In genomic region chr12:45728625-45729232, GRCh38 we compare ENCODE assay signal across 1 cellular context.
TF ChIP-seq lines count a peak whose summit lies in the region.

No MANE protein-coding gene starts in this region.

TF ChIP-seq in HepG2, 621 proteins besides CTCF, POLR2A, EP300 and RAD21 (continued from another document and continues in another):
- TF ChIP-seq IRF1 (CRISPR knock-in tag; IDR thresholded peaks at IDR 0.05; ENCODE audit: low read depth), result 0 out of 2 replicates have a peak, but pooled peaks have one; percentile 51
- 0 out of 2 replicates have a peak, but pooled peaks have one; percentile 39 for TF ChIP-seq TOE1 (CRISPR knock-in tag; IDR thresholded peaks at IDR 0.05)
- TF ChIP-seq MEF2D (CRISPR knock-in tag; IDR thresholded peaks at IDR 0.05), result peak; percentile 75
- peak; percentile 33; the same call in 1 of the 2 replicates for TF ChIP-seq NFKB2 (CRISPR knock-in tag; IDR thresholded peaks at IDR 0.05; ENCODE audit: borderline replicate concordance)
- TF ChIP-seq ZBTB7B (CRISPR knock-in tag; IDR thresholded peaks at IDR 0.05), result peak; percentile 90
- TF ChIP-seq KMT2A (CRISPR knock-in tag; IDR thresholded peaks at IDR 0.05), result peak; percentile 94
- TF ChIP-seq ZHX2 (IDR thresholded peaks at IDR 0.05; ENCODE audit: low read depth), result peak; percentile 40; the same call in 1 of the 2 replicates
- TF ChIP-seq ZHX2 (CRISPR knock-in tag; IDR thresholded peaks at IDR 0.05; ENCODE audit: borderline replicate concordance), result no peak
- TF ChIP-seq U2AF1 (optimal IDR thresholded peaks at IDR 0.05; ENCODE audit: low read depth, low read length), result no peak
- no peak for TF ChIP-seq WIZ (CRISPR knock-in tag; IDR thresholded peaks at IDR 0.05)
- TF ChIP-seq MXI1 (IDR thresholded peaks at IDR 0.05; ENCODE audit: borderline replicate concordance, low read depth, low read length), result peak; percentile 66; the same call in 1 of the 3 replicates
- no peak for TF ChIP-seq ZFP62 (CRISPR knock-in tag; IDR thresholded peaks at IDR 0.05)
- no peak for TF ChIP-seq TGIF2 (CRISPR knock-in tag; IDR thresholded peaks at IDR 0.05)
- 0 out of 2 replicates have a peak, but pooled peaks have one; percentile 69 for TF ChIP-seq MAF1 (CRISPR knock-in tag; IDR thresholded peaks at IDR 0.05; ENCODE audit: borderline replicate concordance)
- peak; percentile 63 for TF ChIP-seq ZKSCAN1 (IDR thresholded peaks at IDR 0.05; ENCODE audit: low read length)
- TF ChIP-seq ZNF572 (CRISPR knock-in tag; IDR thresholded peaks at IDR 0.05), result 0 out of 2 replicates have a peak, but pooled peaks have one; percentile 32
- peak; percentile 76; the same call in 1 of the 2 replicates for TF ChIP-seq BORCS8-MEF2B (CRISPR knock-in tag; IDR thresholded peaks at IDR 0.05)
- TF ChIP-seq TRIM22 (IDR thresholded peaks at IDR 0.05), result no peak
- 0 out of 2 replicates have a peak, but pooled peaks have one; percentile 10 for TF ChIP-seq E2F2 (CRISPR knock-in tag; IDR thresholded peaks at IDR 0.05; ENCODE audit: borderline replicate concordance)
- TF ChIP-seq HDAC6 (IDR thresholded peaks at IDR 0.05; ENCODE audit: low read depth, low read length), result no peak
- no peak for TF ChIP-seq ZNF703 (CRISPR knock-in tag; IDR thresholded peaks at IDR 0.05; ENCODE audit: borderline replicate concordance)
- no peak for TF ChIP-seq ZBTB49 (CRISPR knock-in tag; IDR thresholded peaks at IDR 0.05; ENCODE audit: borderline replicate concordance)
- peak; percentile 76 for TF ChIP-seq KAT8 (CRISPR knock-in tag; IDR thresholded peaks at IDR 0.05)
- TF ChIP-seq TBX3 (IDR thresholded peaks at IDR 0.05; ENCODE audit: borderline replicate concordance), result peak; percentile 72; the same call in 1 of the 2 replicates
- TF ChIP-seq SAP130 (CRISPR knock-in tag; IDR thresholded peaks at IDR 0.05; ENCODE audit: low read depth), result peak; percentile 93
- no peak for TF ChIP-seq SOX6 (IDR thresholded peaks at IDR 0.05)
- TF ChIP-seq SOX6 (CRISPR knock-in tag; IDR thresholded peaks at IDR 0.05), result peak; percentile 98
- TF ChIP-seq SMC3 (IDR thresholded peaks at IDR 0.05; ENCODE audit: low read length), result no peak
- no peak for TF ChIP-seq ZNF383 (CRISPR knock-in tag; IDR thresholded peaks at IDR 0.05; ENCODE audit: borderline replicate concordance)
- TF ChIP-seq YEATS2 (CRISPR knock-in tag; IDR thresholded peaks at IDR 0.05; ENCODE audit: borderline replicate concordance), result peak; percentile 72; the same call in 1 of the 2 replicates
- TF ChIP-seq ASH2L (IDR thresholded peaks at IDR 0.05; ENCODE audit: insufficient read length, low read depth, low read length), result peak; percentile 57
- peak; percentile 73; the same call in 1 of the 2 replicates for TF ChIP-seq FOXJ3 (CRISPR knock-in tag; IDR thresholded peaks at IDR 0.05; ENCODE audit: borderline replicate concordance)
- peak; percentile 73; the same call in 1 of the 2 replicates for TF ChIP-seq ZNF558 (CRISPR knock-in tag; IDR thresholded peaks at IDR 0.05; ENCODE audit: borderline replicate concordance)
- peak; percentile 56 for TF ChIP-seq IKZF4 (CRISPR knock-in tag; IDR thresholded peaks at IDR 0.05; ENCODE audit: borderline replicate concordance, low read depth, not compliant biosample characterization)
- TF ChIP-seq ZNF10 (CRISPR knock-in tag; IDR thresholded peaks at IDR 0.05; ENCODE audit: borderline replicate concordance, low read depth), result no peak
- no peak for TF ChIP-seq ZC3H13 (CRISPR knock-in tag; IDR thresholded peaks at IDR 0.05)
- no peak for TF ChIP-seq ZNF354B (CRISPR knock-in tag; IDR thresholded peaks at IDR 0.05)
- TF ChIP-seq ZMYM4 (CRISPR knock-in tag; IDR thresholded peaks at IDR 0.05), result peak; percentile 97
- TF ChIP-seq KDM6A (CRISPR knock-in tag; IDR thresholded peaks at IDR 0.05; ENCODE audit: low read depth), result 0 out of 2 replicates have a peak, but pooled peaks have one; percentile 40
- peak; percentile 46; the same call in 1 of the 2 replicates for TF ChIP-seq HOXA5 (CRISPR knock-in tag; IDR thresholded peaks at IDR 0.05)
- peak; percentile 63 for TF ChIP-seq ZNF563 (CRISPR knock-in tag; IDR thresholded peaks at IDR 0.05)
- peak; percentile 62 for TF ChIP-seq SMAD3 (CRISPR knock-in tag; IDR thresholded peaks at IDR 0.05)
- no peak for TF ChIP-seq MTA3 (CRISPR knock-in tag; IDR thresholded peaks at IDR 0.05)
- no peak for TF ChIP-seq ZNF780A (CRISPR knock-in tag; IDR thresholded peaks at IDR 0.05)
- TF ChIP-seq NR1H2 (CRISPR knock-in tag; IDR thresholded peaks at IDR 0.05; ENCODE audit: borderline replicate concordance, low read depth), result 0 out of 2 replicates have a peak, but pooled peaks have one; percentile 20
- TF ChIP-seq MYPOP (CRISPR knock-in tag; IDR thresholded peaks at IDR 0.05), result peak; percentile 63
- peak; percentile 92 for TF ChIP-seq RXRA (CRISPR knock-in tag; IDR thresholded peaks at IDR 0.05)
- peak; percentile 14; the same call in 1 of the 2 replicates for TF ChIP-seq ZNF34 (CRISPR knock-in tag; IDR thresholded peaks at IDR 0.05; ENCODE audit: borderline replicate concordance)
- no peak for TF ChIP-seq HOXA7 (CRISPR knock-in tag; IDR thresholded peaks at IDR 0.05)
- peak; percentile 90 for TF ChIP-seq ZSCAN25 (CRISPR knock-in tag; IDR thresholded peaks at IDR 0.05)
- peak; percentile 90 for TF ChIP-seq TEAD3 (CRISPR knock-in tag; optimal IDR thresholded peaks at IDR 0.05; ENCODE audit: borderline replicate concordance)
- TF ChIP-seq HOMEZ (CRISPR knock-in tag; IDR thresholded peaks at IDR 0.05; ENCODE audit: low read depth), result peak; percentile 72; the same call in 1 of the 2 replicates
- TF ChIP-seq ATF5 (CRISPR knock-in tag; IDR thresholded peaks at IDR 0.05; ENCODE audit: low read depth), result no peak
- TF ChIP-seq ATF4 (CRISPR knock-in tag; IDR thresholded peaks at IDR 0.05), result peak in 1 of 2 experiments; percentile 48; a peak in 1 of 4 replicates
- TF ChIP-seq ARID2 (CRISPR knock-in tag; IDR thresholded peaks at IDR 0.05; ENCODE audit: borderline replicate concordance), result no peak
